ENCODE assay signal across 1 cellular context in the genomic region with DNA sequence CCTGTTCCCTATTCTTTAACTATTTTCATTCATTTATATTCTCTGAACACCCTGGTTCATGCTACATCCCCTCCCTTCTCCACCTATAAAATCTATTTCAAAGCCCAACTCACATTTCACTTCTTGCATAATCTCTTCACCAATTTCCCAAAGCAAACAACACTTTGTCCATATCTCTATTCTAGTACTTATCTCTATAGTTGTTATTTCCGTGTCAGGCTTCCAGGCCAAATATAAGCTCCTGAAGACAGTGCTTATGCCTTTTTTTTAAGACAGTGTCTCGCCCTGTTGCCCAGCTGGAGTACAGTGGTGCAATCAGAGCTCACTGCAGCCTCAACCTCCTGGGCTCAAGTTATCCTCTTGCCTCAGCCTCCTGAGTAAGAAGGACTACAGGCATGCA.
TF ChIP-seq lines count a peak whose summit lies in the region.

No MANE protein-coding gene starts in this region.

TF ChIP-seq in HEK293, 187 proteins besides CTCF, POLR2A, EP300 and RAD21 (continued from another document):
- TF ChIP-seq, protein P1, sequence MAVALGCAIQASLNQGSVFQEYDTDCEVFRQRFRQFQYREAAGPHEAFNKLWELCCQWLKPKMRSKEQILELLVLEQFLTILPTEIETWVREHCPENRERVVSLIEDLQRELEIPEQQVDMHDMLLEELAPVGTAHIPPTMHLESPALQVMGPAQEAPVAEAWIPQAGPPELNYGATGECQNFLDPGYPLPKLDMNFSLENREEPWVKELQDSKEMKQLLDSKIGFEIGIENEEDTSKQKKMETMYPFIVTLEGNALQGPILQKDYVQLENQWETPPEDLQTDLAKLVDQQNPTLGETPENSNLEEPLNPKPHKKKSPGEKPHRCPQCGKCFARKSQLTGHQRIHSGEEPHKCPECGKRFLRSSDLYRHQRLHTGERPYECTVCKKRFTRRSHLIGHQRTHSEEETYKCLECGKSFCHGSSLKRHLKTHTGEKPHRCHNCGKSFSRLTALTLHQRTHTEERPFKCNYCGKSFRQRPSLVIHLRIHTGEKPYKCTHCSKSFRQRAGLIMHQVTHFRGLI (tag by site-specific recombination; IDR thresholded peaks at IDR 0.05), result peak; percentile 48; the same call in 1 of the 2 replicates
TF ChIP-seq in HEK293: peak in this region for 1.
